In the genomic region with DNA sequence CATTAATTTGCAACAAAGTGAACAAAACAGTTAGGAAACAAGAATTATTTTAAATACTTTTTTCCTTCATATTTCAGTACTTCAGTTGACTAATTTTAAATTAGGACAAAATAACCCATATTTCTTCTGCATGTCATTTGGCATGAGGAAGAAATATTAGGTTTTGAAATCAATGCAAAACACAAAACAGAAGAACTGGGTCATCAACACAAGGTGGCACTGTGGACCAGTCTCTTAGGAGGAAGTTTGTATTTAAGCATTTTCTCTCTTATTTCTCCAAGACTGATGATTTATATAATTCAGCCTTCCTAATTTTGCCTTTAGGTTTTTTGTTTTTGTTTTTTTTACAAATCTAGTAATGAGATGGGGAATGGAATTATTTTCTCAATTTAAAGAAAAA, we compare ENCODE assay signal across 8 cellular contexts.
A peak's percentile ranks its signal among the peaks of the same experiment; 100 is the strongest.
DNase-seq lines count a peak whose midpoint lies in the region; ATAC-seq and TF ChIP-seq lines count a peak whose summit lies in the region.

No MANE protein-coding gene starts in this region.

- TF ChIP-seq POLR2A in spleen (IDR thresholded peaks at IDR 0.05): no peak

- no peaks in the 10 kb centered on the region for H3K4me1 ChIP-seq in spleen

- no peak overlapping the region for H3K4me3 ChIP-seq in spleen

- intact Hi-C loops in spleen (cut with DNase I; ENCODE audit: low total_unique reads): loop anchor here (5.0 kb wide), 1 partner anchor 871 kb away; no protein-coding TSS in a partner anchor

- ATAC-seq in HG03039 (IDR thresholded peaks at IDR 0.05; ENCODE audit: unreplicated experiment) (peak; percentile 51), HG02571 (IDR thresholded peaks at IDR 0.05; ENCODE audit: unreplicated experiment) (no peak), GM21737 (IDR thresholded peaks at IDR 0.05; ENCODE audit: unreplicated experiment) (no peak)

- TF ChIP-seq CTCF in spleen (IDR thresholded peaks at IDR 0.05 in 8 of 11, conservative IDR thresholded peaks at IDR 0.05 in 3 of 11): peak in 8 of 11 experiments; percentile 30 to 58 (median 47)

- H3K27ac ChIP-seq in spleen: no peak overlapping the region

- peaks cover 0 to 5% (median under 1%) of the 10 kb centered on the region in 8 donors for H3K9me3 ChIP-seq in spleen

- H3K27me3 ChIP-seq in spleen (replicated peaks in 1 of 7): no peaks in the 10 kb centered on the region

- peak; percentile 76 for DNase-seq in NCI-H82 (lab: John Stamatoyannopoulos, UW)
- no peak for DNase-seq in NCI-H82 treated with DMSO at 0.1 percent for 48 hours (lab: John Stamatoyannopoulos, UW; ENCODE audit: unreplicated experiment)
- peak; percentile 23 for DNase-seq in RPMI8226
- DNase-seq in fibroblast of the conjunctiva (ENCODE audit: low read depth): peak; percentile 49
- no peak for DNase-seq in spleen

- H3K36me3 ChIP-seq in spleen: no peaks in the 10 kb centered on the region

Comparison
In these comparisons a context has a peak if more than half of its experiments do, and no peak if none do; other contexts are left out.
1. DNase-seq: peak in NCI-H82 (single experiment), RPMI8226 (single experiment) and fibroblast of the conjunctiva (single experiment); none in NCI-H82 treated with DMSO at 0.1 percent for 48 hours (single experiment) and spleen (single experiment).